In genomic region chr6:47447726-47448125, GRCh38 we compare ENCODE assay signal across 15 cellular contexts. TPM values are rescaled to one million over a fixed set of nuclear protein-coding genes. Genes with fewer than 3 reads are reported as not detected.
A peak's percentile ranks its signal among the peaks of the same experiment; 100 is the strongest.
DNase-seq lines count a peak whose midpoint lies in the region; ATAC-seq, FAIRE-seq and TF ChIP-seq lines count a peak whose summit lies in the region.
"Had no signal": no experiment of that assay in that cellular context is flagged by ENCODE, and none has a peak within 500 bp of the region (broad histone marks: within the 10 kb centered on the region; RNA-seq: fewer than 3 reads in every experiment).

No MANE protein-coding gene starts in this region.

- no peaks in the 10 kb centered on the region for H3K9me2 ChIP-seq in PC-3 (replicated peaks; ENCODE audit: low read length)

- H3K4me2 ChIP-seq in HepG2 (ENCODE audit: low read depth, low read length) (no peak overlapping the region), PC-3 (ENCODE audit: low read length) (no peak overlapping the region)
- H3K4me2 ChIP-seq: GM23338 had no signal

- H2AFZ ChIP-seq in HepG2 (ENCODE audit: low read length): no peak overlapping the region
- H2AFZ ChIP-seq in PC-3 (ENCODE audit: low read length): no peak overlapping the region
- H2AFZ ChIP-seq: GM23338 had no signal

- H4K20me1 ChIP-seq in HepG2 (ENCODE audit: insufficient read depth, low read length) (no peaks in the 10 kb centered on the region), PC-3 (ENCODE audit: low read length) (no peaks in the 10 kb centered on the region)

- H3K9ac ChIP-seq in liver (ENCODE audit: low read depth in 1 of 2, low read length in 2 of 2) (no peak overlapping the region), HepG2 (ENCODE audit: insufficient read depth, low read depth, low read length) (no peak overlapping the region), PC-3 (ENCODE audit: low read length) (no peak overlapping the region)

- ATAC-seq in HepG2 (no peak), GM18873 (IDR thresholded peaks at IDR 0.05; ENCODE audit: low FRiP score, unreplicated experiment) (no peak), PC-3 (no peak)
- ATAC-seq: GM23338 had no signal

- DNase-seq in HepG2 (ENCODE audit: low spot score) (no peak), PC-3 (no peak)
- no peak for DNase-seq in stimulated activated CD4-positive, alpha-beta T cell treated with anti-CD3 and anti-CD28 coated beads, Interleukin-4, amount 100 ng/mL, for 24 hours
- DNase-seq: BE2C; Caco-2; CD4-positive, alpha-beta memory T cell; GF-D8; H7 had no signal

- BruUV-seq in HepG2 (replicated peaks; lab: Mats Ljungman, UMichigan): no TSS peak
- no TSS peak for BruUV-seq in PC-3 (replicated peaks; lab: Mats Ljungman, UMichigan)

- H3F3A ChIP-seq in PC-3 (ENCODE audit: low read length, unreplicated experiment): no peaks in the 10 kb centered on the region

- H3K27me3 ChIP-seq in liver (ENCODE audit: control insufficient read depth in 4 of 4, insufficient read depth in 4 of 4, low read length in 3 of 4) (no peaks in the 10 kb centered on the region), HepG2 (ENCODE audit: control insufficient read depth in 1 of 2, insufficient read depth in 2 of 2, low read length in 2 of 2) (peaks cover 1 to 4% of the 10 kb centered on the region in 2 experiments; a peak in 1 of 5 replicates), PC-3 (ENCODE audit: low read length) (no peaks in the 10 kb centered on the region)
- H3K27me3 ChIP-seq: BE2C had no signal

- H3K9me3 ChIP-seq in liver (ENCODE audit: control insufficient read depth in 4 of 4, low read length in 3 of 4) (no peaks in the 10 kb centered on the region), HepG2 (ENCODE audit: low read length) (no peaks in the 10 kb centered on the region), PC-3 (ENCODE audit: low read length) (no peaks in the 10 kb centered on the region)
- H3K9me3 ChIP-seq: BE2C, Caco-2 had no signal

- TF ChIP-seq CTCF in liver (IDR thresholded peaks at IDR 0.05; ENCODE audit: low read depth, low read length, missing input control) (no peak), HepG2 (CRISPR knock-in tag; IDR thresholded peaks at IDR 0.05) (no peak), nephron (IDR thresholded peaks at IDR 0.05; ENCODE audit: unreplicated experiment in 3 of 3) (no peak), PC-3 (conservative IDR thresholded peaks at IDR 0.05; ENCODE audit: low read depth, low read length) (no peak)

- H3K27ac Mint-ChIP-seq in nephron: peak overlapping the region; percentile 44 to 82 (median 51)
- H3K27ac Mint-ChIP-seq: CD4-positive, alpha-beta memory T cell; GM23338 had no signal

- TF ChIP-seq POLR2A in HepG2 (IDR thresholded peaks at IDR 0.05; ENCODE audit: insufficient read depth in 1 of 2, low read depth in 2 of 2, low read length in 2 of 2): no peak

- intact Hi-C loops in HepG2 (cut with micrococcal nuclease; ENCODE audit: unreplicated experiment) (no loop called here), PC-3 (cut with micrococcal nuclease) (no loop called here)

- H3K36me3 ChIP-seq in liver (ENCODE audit: control insufficient read depth in 4 of 4, insufficient read depth in 3 of 4, low read depth in 1 of 4, low read length in 3 of 4) (no peaks in the 10 kb centered on the region), HepG2 (replicated peaks in 1 of 2; ENCODE audit: control insufficient read depth in 1 of 2, insufficient read depth in 2 of 2, low read length in 2 of 2) (no peaks in the 10 kb centered on the region), PC-3 (ENCODE audit: low read depth, low read length) (no peaks in the 10 kb centered on the region)
- H3K36me3 ChIP-seq: BE2C had no signal

- no peaks in the 10 kb centered on the region for H3K36me3 Mint-ChIP-seq in nephron (ENCODE audit: low read depth)
- H3K36me3 Mint-ChIP-seq: CD4-positive, alpha-beta memory T cell had no signal

- WGBS in liver: 92% methylated on average over 1 of the region's 1 CpG
- WGBS in HepG2 (ENCODE audit: low lambda C conversion rate): 27% methylated on average over 1 of the region's 1 CpG

- H3K27me3 Mint-ChIP-seq in nephron (ENCODE audit: low read depth): no peaks in the 10 kb centered on the region

- FAIRE-seq in HepG2 (lab: Jason Lieb, UNC): no peak
- FAIRE-seq in islet of Langerhans (lab: Jason Lieb, UNC): peak; percentile 84
- FAIRE-seq: A204.1 had no signal

- CTCF ChIA-PET in HepG2 (lab: Yijun Ruan, JAX; ENCODE audit: low intra/inter-chr PET ratio, low total read pairs) (no interaction called here), PC-3 (lab: Charles Lee) (no interaction called here)

- H3K79me2 ChIP-seq in HepG2 (ENCODE audit: insufficient read depth, low read length) (no peaks in the 10 kb centered on the region), PC-3 (ENCODE audit: low read length) (no peaks in the 10 kb centered on the region)

- H3K4me1 ChIP-seq in liver (ENCODE audit: control insufficient read depth in 4 of 4, insufficient read depth in 4 of 4, low read length in 3 of 4): peaks cover 0 to 6% (median 2%) of the 10 kb centered on the region in 4 donors
- H3K4me1 ChIP-seq in HepG2 (ENCODE audit: insufficient read depth, low read length): no peaks in the 10 kb centered on the region
- H3K4me1 ChIP-seq in PC-3 (ENCODE audit: insufficient read depth, low read length): peaks cover 6% of the 10 kb centered on the region
- H3K4me1 ChIP-seq: BE2C, Caco-2 had no signal

- H3K4me3 Mint-ChIP-seq in nephron: no peak overlapping the region
- H3K4me3 Mint-ChIP-seq: CD4-positive, alpha-beta memory T cell; GM23338 had no signal

- H3K4me1 Mint-ChIP-seq in nephron: peaks cover 4% of the 10 kb centered on the region

- POLR2A ChIA-PET in HepG2 (lab: Yijun Ruan, JAX) (no interaction called here), PC-3 (lab: Charles Lee; ENCODE audit: unreplicated experiment) (no interaction called here)

- TF ChIP-seq RAD21 in liver (IDR thresholded peaks at IDR 0.05) (peak; percentile 12 to 14), HepG2 (CRISPR knock-in tag; IDR thresholded peaks at IDR 0.05) (no peak)

- H3K27ac ChIP-seq in liver (ENCODE audit: low read depth in 1 of 2, low read length in 2 of 2): no peak overlapping the region
- H3K27ac ChIP-seq in HepG2 (ENCODE audit: extremely low read length, insufficient read depth, low read length): no peak overlapping the region
- H3K27ac ChIP-seq in PC-3 (ENCODE audit: low read length): no peak overlapping the region
- H3K27ac ChIP-seq: C4-2B had no signal

- in situ Hi-C loops in HepG2 (cut with HindIII; ENCODE audit: extremely low pct_ligation_motif_present, low pct_unique_long_range_greater_than_20kb): no loop called here

- H3K4me3 ChIP-seq in liver (ENCODE audit: low read depth in 1 of 3, low read length in 3 of 3) (no peak overlapping the region), HepG2 (replicated peaks in 1 of 3; ENCODE audit: insufficient read depth in 1 of 3, low read depth in 2 of 3, low read length in 3 of 3) (no peak overlapping the region), PC-3 (ENCODE audit: low read length) (no peak overlapping the region)
- H3K4me3 ChIP-seq: GM23338 had no signal

- no peak for TF ChIP-seq EP300 in HepG2 (IDR thresholded peaks at IDR 0.05; ENCODE audit: low read depth in 2 of 2, low read length in 2 of 2)
- TF ChIP-seq EP300 in HepG2 (CRISPR knock-in tag; IDR thresholded peaks at IDR 0.05; ENCODE audit: borderline replicate concordance): no peak

- H3K9me3 Mint-ChIP-seq in nephron: no peaks in the 10 kb centered on the region

TF ChIP-seq in liver, 16 proteins besides CTCF, POLR2A, EP300 and RAD21 (continues in another document):
- TF ChIP-seq JUND (IDR thresholded peaks at IDR 0.05) (peak in 1 of 2 donors; percentile 75), FOXA1 (IDR thresholded peaks at IDR 0.05) (peak; percentile 47), GABPA (IDR thresholded peaks at IDR 0.05 in 1 of 2, conservative IDR thresholded peaks at IDR 0.05 in 1 of 2) (no peak), EGR1 (IDR thresholded peaks at IDR 0.05; ENCODE audit: low read depth in 2 of 2) (no peak), ATF3 (IDR thresholded peaks at IDR 0.05) (no peak)

TF ChIP-seq in HepG2, 621 proteins besides CTCF, POLR2A, EP300 and RAD21 (continues in another document):
- TF ChIP-seq ZNF20 (CRISPR knock-in tag; IDR thresholded peaks at IDR 0.05) (no peak), ZFP90 (CRISPR knock-in tag; IDR thresholded peaks at IDR 0.05; ENCODE audit: borderline replicate concordance) (no peak), MYC (CRISPR knock-in tag; IDR thresholded peaks at IDR 0.05; ENCODE audit: borderline replicate concordance) (no peak), NCOA5 (CRISPR knock-in tag; IDR thresholded peaks at IDR 0.05) (no peak), ZNF251 (CRISPR knock-in tag; IDR thresholded peaks at IDR 0.05) (no peak), ATF7-NPFF (CRISPR knock-in tag; IDR thresholded peaks at IDR 0.05; ENCODE audit: low read depth) (no peak)

RNA-seq across cellular contexts. Expression of gene CD2AP, which starts 29.9 kb away (rescaled TPM):
- total RNA-seq in liver (10 to 100 TPM; 17.3 to 22.4 TPM), HepG2 (2016; rRNA removed; fragmentation: Illumina TruSeq; extraction: Trizol) (31.9 and 40.1 TPM in 2 replicates), PC-3 (2014; rRNA removed) (16.2 and 21.8 TPM in 2 replicates)
- polyA plus RNA-seq in liver (1 to 10 TPM; 5.7 to 5.8 TPM), HepG2 (2011; rRNA removed) (6.0 and 8.6 TPM in 2 replicates)
- total RNA-seq in HepG2 (2016; cell fraction: cytosol; rRNA removed; fragmentation: Illumina TruSeq; extraction: Trizol; ENCODE audit: low read depth): 12.4 and 19.0 TPM in 2 replicates
- 30.7 and 38.4 TPM in 2 replicates for total RNA-seq in HepG2 (2016; cell fraction: insoluble cytoplasmic fraction; rRNA removed; fragmentation: Illumina TruSeq; extraction: Trizol)
- total RNA-seq in HepG2 (2016; cell fraction: membrane; rRNA removed; fragmentation: Illumina TruSeq; extraction: Trizol): 12.4 and 12.6 TPM in 2 replicates
- total RNA-seq in HepG2 (2016; cell fraction: nucleus; rRNA removed; fragmentation: Illumina TruSeq; extraction: Trizol): 42.9 and 47.2 TPM in 2 replicates
- 2.4 and 4.1 TPM in 2 replicates for polyA plus RNA-seq in HepG2 (2011; cell fraction: cytosol; rRNA removed)
- polyA plus RNA-seq in HepG2 (2011; cell fraction: nucleus; rRNA removed): 5.8 and 8.0 TPM in 2 replicates
- polyA plus RNA-seq in HepG2 (2012): 20.4 and 25.9 TPM in 2 replicates
- polyA plus RNA-seq in HepG2 (2016; cell fraction: cytosol; fragmentation: Illumina TruSeq; extraction: Trizol; ENCODE audit: low read depth): 1.0 and 1.1 TPM in 2 replicates
- 41.6 and 46.6 TPM in 2 replicates for polyA plus RNA-seq in HepG2 (2016; cell fraction: insoluble cytoplasmic fraction; fragmentation: Illumina TruSeq; extraction: Trizol; ENCODE audit: low read depth)
- 5.3 and 5.7 TPM in 2 replicates for polyA plus RNA-seq in HepG2 (2016; cell fraction: membrane; fragmentation: Illumina TruSeq; extraction: Trizol; ENCODE audit: low read depth)
- polyA plus RNA-seq in HepG2 (2016; cell fraction: nucleus; fragmentation: Illumina TruSeq; extraction: Trizol; ENCODE audit: insufficient read depth, low read depth): 31.0 and 34.8 TPM in 2 replicates
- polyA minus RNA-seq in HepG2 (2011; rRNA and poly(A)+ RNA removed; ENCODE audit: low replicate concordance): 1.9 and 2.4 TPM in 2 replicates
- 9.9 and 10.5 TPM in 2 replicates for polyA minus RNA-seq in HepG2 (2011; cell fraction: cytosol; rRNA and poly(A)+ RNA removed)
- polyA minus RNA-seq in HepG2 (2011; cell fraction: nucleus; rRNA and poly(A)+ RNA removed): 84.8 and 85.6 TPM in 2 replicates
